9 cellular contexts compared by ENCODE assay signal in the genomic region with DNA sequence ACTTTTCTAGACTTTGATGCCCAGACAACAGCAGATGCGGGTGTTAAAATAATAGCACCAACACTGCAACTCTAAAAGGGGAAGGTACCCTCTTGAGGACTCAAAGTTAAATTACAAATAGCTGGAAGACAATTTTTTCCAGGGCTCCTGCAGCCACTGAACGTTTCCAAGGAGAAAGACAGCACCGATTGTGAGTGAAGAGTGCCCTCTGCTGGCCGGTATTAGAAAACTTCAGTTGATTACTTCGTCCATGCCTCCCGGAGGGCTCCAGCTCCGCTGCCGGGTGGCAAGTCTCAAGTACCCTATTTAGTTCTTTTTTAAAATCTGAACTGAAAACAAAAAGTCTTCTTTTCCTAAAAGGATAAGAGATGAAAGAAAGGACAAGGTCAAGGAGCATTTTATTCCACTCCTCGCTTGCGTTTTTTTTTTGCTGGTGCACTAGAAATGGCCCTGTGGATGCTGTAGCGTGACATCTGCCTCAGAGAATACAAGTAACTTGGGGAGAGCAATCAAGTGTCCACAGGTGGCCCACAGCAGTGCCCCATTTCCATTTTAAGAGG.
DNase-seq lines count a peak whose midpoint lies in the region; ATAC-seq, FAIRE-seq and TF ChIP-seq lines count a peak whose summit lies in the region.
"Had no signal": no experiment of that assay in that cellular context is flagged by ENCODE, and none has a peak within 500 bp of the region (broad histone marks: within the 10 kb centered on the region; RNA-seq: fewer than 3 reads in every experiment).

No MANE protein-coding gene starts in this region.

- in situ Hi-C loops in astrocyte of the spinal cord (cut with HindIII; ENCODE audit: low sequenced_read_pairs) = loop anchor here (25.0 kb wide), 1 partner anchor 98 kb away; no protein-coding TSS in a partner anchor

- no peak overlapping the region for H3K27ac ChIP-seq in smooth muscle cell (ENCODE audit: low read depth)
- H3K27ac ChIP-seq: BLaER1 had no signal

- no peaks in the 10 kb centered on the region for H3K9me3 ChIP-seq in smooth muscle cell (replicated peaks; ENCODE audit: low read depth)
- H3K9me3 ChIP-seq: BLaER1 had no signal

- TF ChIP-seq CTCF in astrocyte of the spinal cord (IDR thresholded peaks at IDR 0.05; ENCODE audit: low read depth, low read length) (peak; percentile 59), smooth muscle cell (IDR thresholded peaks at IDR 0.05; ENCODE audit: borderline replicate concordance, insufficient read depth, poor library complexity, severe bottlenecking) (peak; percentile 82)

- peaks cover 24% of the 10 kb centered on the region for H3F3A ChIP-seq in smooth muscle cell (ENCODE audit: low read depth)

- peaks cover 5% of the 10 kb centered on the region for H3K4me1 ChIP-seq in smooth muscle cell (ENCODE audit: low read depth)

- no peaks in the 10 kb centered on the region for H3K79me2 ChIP-seq in smooth muscle cell (ENCODE audit: low read depth)

- H3K4me3 ChIP-seq in astrocyte of the spinal cord (ENCODE audit: low read depth, low read length) (no peak overlapping the region), smooth muscle cell (no peak overlapping the region)
- H3K4me3 ChIP-seq: BLaER1 had no signal

- DNase-seq in NCI-H1417 (lab: John Stamatoyannopoulos, UW) (peak; percentile 51 to 86 (median 84)), NCI-H1417 treated with DMSO at 0.1 percent for 48 hours (lab: John Stamatoyannopoulos, UW) (no peak), NCI-H2081 (lab: John Stamatoyannopoulos, UW) (peak; percentile 63 to 64), astrocyte of the spinal cord (ENCODE audit: low read depth, low spot score) (peak; percentile 78), iPS DF 19.7 (ENCODE audit: low read depth, low spot score) (peak; percentile 56), smooth muscle cell (lab: John Stamatoyannopoulos, UW; ENCODE audit: unreplicated experiment) (peak; percentile 30)

- ATAC-seq in GM19328 (IDR thresholded peaks at IDR 0.05; ENCODE audit: unreplicated experiment) = no peak

- H3K9ac ChIP-seq in smooth muscle cell (ENCODE audit: low read depth) = no peak overlapping the region
- H3K9ac ChIP-seq: BLaER1 had no signal

- H2AFZ ChIP-seq in smooth muscle cell (ENCODE audit: low read depth) = no peak overlapping the region

- H3K27me3 ChIP-seq in smooth muscle cell (ENCODE audit: low read depth) = no peaks in the 10 kb centered on the region
- H3K27me3 ChIP-seq: BLaER1 had no signal

- H4K20me1 ChIP-seq in smooth muscle cell (ENCODE audit: low read depth) = no peaks in the 10 kb centered on the region
- H4K20me1 ChIP-seq: BLaER1 had no signal

- H3K36me3 ChIP-seq in smooth muscle cell (ENCODE audit: low read depth) = no peaks in the 10 kb centered on the region
- H3K36me3 ChIP-seq: BLaER1 had no signal

- 18% methylated on average over 11 of the region's 11 CpGs for WGBS in smooth muscle cell (ENCODE audit: low lambda C conversion rate)

- peak overlapping the region; percentile 59 for H3K4me2 ChIP-seq in smooth muscle cell
- H3K4me2 ChIP-seq: BLaER1 had no signal

- FAIRE-seq in TTC549 (lab: Jason Lieb, UNC) = peak; percentile 80
